9 cellular contexts compared by ENCODE assay signal in the genomic region with DNA sequence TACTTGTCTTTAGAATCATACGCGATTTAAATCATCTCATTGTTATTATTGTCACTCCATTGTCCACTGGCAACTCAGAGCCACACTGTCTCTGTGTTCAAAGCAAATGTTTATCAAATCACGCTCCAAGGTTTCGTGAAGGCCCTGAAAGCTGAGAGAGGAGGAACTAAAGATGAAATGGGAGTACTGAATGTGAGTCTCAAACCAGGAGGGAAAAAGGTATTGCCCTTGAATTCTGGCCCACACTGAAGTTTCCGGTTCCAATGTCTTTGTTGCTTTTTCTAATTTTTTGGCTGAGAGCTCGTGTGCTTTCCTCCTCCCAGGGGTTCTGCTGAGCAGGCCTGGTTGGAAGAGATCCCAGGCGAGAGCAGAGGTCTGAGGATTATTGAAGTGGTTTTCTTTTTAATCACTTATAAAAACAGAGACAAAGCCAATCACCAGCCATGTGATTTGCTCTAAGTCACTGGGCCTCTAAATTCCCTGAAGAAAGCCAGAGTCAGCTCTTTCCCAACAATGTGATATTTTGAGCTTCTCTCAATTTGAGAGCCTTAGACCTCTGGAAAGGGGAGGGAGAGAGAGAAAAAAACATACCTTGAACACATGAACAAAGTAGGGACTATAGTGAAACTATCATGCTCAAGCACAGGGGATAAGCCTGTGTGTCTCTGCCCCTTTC.
DNase-seq lines count a peak whose midpoint lies in the region; ATAC-seq and TF ChIP-seq lines count a peak whose summit lies in the region.
"Had no signal": no experiment of that assay in that cellular context is flagged by ENCODE, and none has a peak within 500 bp of the region (broad histone marks: within the 10 kb centered on the region; RNA-seq: fewer than 3 reads in every experiment).

No MANE protein-coding gene starts in this region.

- peak overlapping the region; percentile 49 for H2AFZ ChIP-seq in fibroblast of lung (ENCODE audit: low read length)

- H3K4me3 ChIP-seq in fibroblast of lung (replicated peaks in 1 of 4; ENCODE audit: control extremely low read depth in 1 of 4, insufficient read depth in 1 of 4, low read depth in 3 of 4, low read length in 4 of 4) = no peak overlapping the region

- H3K27me3 ChIP-seq in fibroblast of lung (ENCODE audit: control insufficient read depth, insufficient read depth, low read length) = no peaks in the 10 kb centered on the region

- peaks cover 6% of the 10 kb centered on the region for H3K4me1 ChIP-seq in fibroblast of lung (ENCODE audit: control insufficient read depth, extremely low read depth, insufficient read depth, low read length)

- DNase-seq in AG20443 (ENCODE audit: low spot score) (peak; percentile 64), NCI-H82 (lab: John Stamatoyannopoulos, UW) (peak; percentile 86), fibroblast of lung (ENCODE audit: low read depth in 2 of 2) (peak; percentile 94 to 97), nucleus accumbens (lab: John Stamatoyannopoulos, UW) (peak in 31 of 56 donors; percentile 1 to 71 (median 28)), NCI-H187 treated with DMSO at 0.1 percent for 48 hours (lab: John Stamatoyannopoulos, UW) (no peak), MV-4-11 (lab: John Stamatoyannopoulos, UW) (no peak), NCI-H526 (lab: John Stamatoyannopoulos, UW) (no peak)
- DNase-seq: stimulated activated CD4-positive, alpha-beta T cell treated with anti-CD3 and anti-CD28 coated beads, Interleukin-12 subunit alpha, Interleukin-12 subunit beta, amount 100 ng/mL, for 4 hours had no signal

- no peaks in the 10 kb centered on the region for H3K36me3 ChIP-seq in fibroblast of lung (ENCODE audit: control insufficient read depth, insufficient read depth, low read length)

- no peaks in the 10 kb centered on the region for H3K9me3 ChIP-seq in fibroblast of lung (ENCODE audit: control insufficient read depth, insufficient read depth, low read depth, low read length)

- H3K79me2 ChIP-seq in fibroblast of lung (ENCODE audit: control insufficient read depth, insufficient read depth, low read length) = no peaks in the 10 kb centered on the region

- H3K27ac ChIP-seq in fibroblast of lung (ENCODE audit: insufficient read depth, low read length) = peak overlapping the region; percentile 61

- no peak for TF ChIP-seq CTCF in fibroblast of lung (conservative IDR thresholded peaks at IDR 0.05 in 1 of 2, IDR thresholded peaks at IDR 0.05 in 1 of 2; ENCODE audit: low read depth in 1 of 2, low read length in 2 of 2)

- no peaks in the 10 kb centered on the region for H4K20me1 ChIP-seq in fibroblast of lung (ENCODE audit: control insufficient read depth, extremely low read depth, insufficient read depth, low read length)

- H3K9ac ChIP-seq in fibroblast of lung (ENCODE audit: insufficient read depth, low read length) = no peak overlapping the region

- no peak for ATAC-seq in HG03469 (IDR thresholded peaks at IDR 0.05; ENCODE audit: unreplicated experiment)

- H3K4me2 ChIP-seq in fibroblast of lung (ENCODE audit: extremely low read depth, insufficient read depth, low read length) = peak overlapping the region; percentile 65

Comparison
In these comparisons a context has a peak if more than half of its experiments do, and no peak if none do; other contexts are left out.
1. DNase-seq: peak in AG20443 (single experiment), NCI-H82 (single experiment), fibroblast of lung (2 of 2) and nucleus accumbens (31 of 56); none in NCI-H187 treated with DMSO at 0.1 percent for 48 hours (single experiment), MV-4-11 (single experiment) and NCI-H526 (0 of 2).